Comparison of ENCODE assay signal across 11 cellular contexts in genomic region chr12:32559434-32559833, GRCh38.
DNase-seq lines count a peak whose midpoint lies in the region; ATAC-seq and TF ChIP-seq lines count a peak whose summit lies in the region.
"Had no signal": no experiment of that assay in that cellular context is flagged by ENCODE, and none has a peak within 500 bp of the region (broad histone marks: within the 10 kb centered on the region; RNA-seq: fewer than 3 reads in every experiment).

No MANE protein-coding gene starts in this region.

- H3K27ac ChIP-seq in heart left ventricle (peak overlapping the region in 11 of 12 donors; percentile 2 to 79 (median 46)), liver (ENCODE audit: low read depth in 1 of 2, low read length in 2 of 2) (peak overlapping the region; percentile 73 to 93), vagina (peak overlapping the region; percentile 42), PC-3 (ENCODE audit: low read length) (no peak overlapping the region)

- peak overlapping the region in 6 of 12 donors; percentile 3 to 19 (median 10) for H3K4me3 ChIP-seq in heart left ventricle
- H3K4me3 ChIP-seq in WI38 (ENCODE audit: low read depth, low read length): peak overlapping the region; percentile 33; the same call in 1 of the 2 replicates
- no peak overlapping the region for H3K4me3 ChIP-seq in liver (ENCODE audit: low read depth in 1 of 3, low read length in 3 of 3)
- no peak overlapping the region for H3K4me3 ChIP-seq in vagina
- H3K4me3 ChIP-seq in PC-3 (ENCODE audit: low read length): no peak overlapping the region

- no peak overlapping the region for H2AFZ ChIP-seq in PC-3 (ENCODE audit: low read length)

- H3K27me3 ChIP-seq in heart left ventricle (no peaks in the 10 kb centered on the region), liver (ENCODE audit: control insufficient read depth in 4 of 4, insufficient read depth in 4 of 4, low read length in 3 of 4) (no peaks in the 10 kb centered on the region), vagina (no peaks in the 10 kb centered on the region), PC-3 (ENCODE audit: low read length) (no peaks in the 10 kb centered on the region)

- H3K79me2 ChIP-seq in PC-3 (ENCODE audit: low read length): no peaks in the 10 kb centered on the region

- H3K4me2 ChIP-seq in PC-3 (ENCODE audit: low read length): no peak overlapping the region

- no peaks in the 10 kb centered on the region for H3F3A ChIP-seq in PC-3 (ENCODE audit: low read length, unreplicated experiment)

- CTCF ChIA-PET in PC-3 (lab: Charles Lee): no interaction called here

- H3K4me1 ChIP-seq in heart left ventricle (peaks cover 5 to 69% (median 46%) of the 10 kb centered on the region in 12 donors), liver (ENCODE audit: control insufficient read depth in 4 of 4, insufficient read depth in 4 of 4, low read length in 3 of 4) (peaks cover 3 to 28% (median 20%) of the 10 kb centered on the region in 4 donors), vagina (peaks cover 27% of the 10 kb centered on the region), PC-3 (ENCODE audit: insufficient read depth, low read length) (no peaks in the 10 kb centered on the region)

- no peaks in the 10 kb centered on the region for H3K9me2 ChIP-seq in PC-3 (replicated peaks; ENCODE audit: low read length)

- peaks cover 0 to 10% (median 4%) of the 10 kb centered on the region in 9 donors for H3K36me3 ChIP-seq in heart left ventricle
- H3K36me3 ChIP-seq in liver (ENCODE audit: control insufficient read depth in 4 of 4, insufficient read depth in 3 of 4, low read depth in 1 of 4, low read length in 3 of 4): peaks cover 0 to 6% (median 2%) of the 10 kb centered on the region in 4 donors
- no peaks in the 10 kb centered on the region for H3K36me3 ChIP-seq in vagina
- no peaks in the 10 kb centered on the region for H3K36me3 ChIP-seq in PC-3 (ENCODE audit: low read depth, low read length)

- TF ChIP-seq POLR2A in heart left ventricle (IDR thresholded peaks at IDR 0.05) (no peak), vagina (IDR thresholded peaks at IDR 0.05) (no peak)

- POLR2A ChIA-PET in PC-3 (lab: Charles Lee; ENCODE audit: unreplicated experiment): no interaction called here

- DNase-seq in heart left ventricle (no peak), left ventricle myocardium superior (no peak), vagina (ENCODE audit: extremely low spot score in 2 of 2) (no peak), PC-3 (no peak), T-helper 9 cell (no peak)
- DNase-seq: activated naive CD4-positive, alpha-beta T cell treated with anti-CD3 and anti-CD28 coated beads, Interleukin-2, amount 50 U/mL, for 16 hours; endodermal cell; occipital lobe had no signal

- ATAC-seq in heart left ventricle (no peak), left ventricle myocardium superior (no peak), PC-3 (no peak), HG02610 (IDR thresholded peaks at IDR 0.05; ENCODE audit: unreplicated experiment) (no peak)

- no peaks in the 10 kb centered on the region for H4K20me1 ChIP-seq in PC-3 (ENCODE audit: low read length)

- no peak for TF ChIP-seq RAD21 in liver (IDR thresholded peaks at IDR 0.05)

- 22 to 35% (median 25%) methylated on average over 3 of the region's 3 CpGs for WGBS in heart left ventricle, 4 donors
- WGBS in liver: 22% methylated on average over 3 of the region's 3 CpGs

- TF ChIP-seq CTCF in heart left ventricle (IDR thresholded peaks at IDR 0.05) (no peak), WI38 (IDR thresholded peaks at IDR 0.05; ENCODE audit: low read depth, low read length) (no peak), liver (IDR thresholded peaks at IDR 0.05; ENCODE audit: low read depth, low read length, missing input control) (no peak), vagina (IDR thresholded peaks at IDR 0.05) (no peak), PC-3 (conservative IDR thresholded peaks at IDR 0.05; ENCODE audit: low read depth, low read length) (no peak)

- no TSS peak for BruUV-seq in PC-3 (replicated peaks; lab: Mats Ljungman, UMichigan)

- intact Hi-C loops in heart left ventricle (cut with DNase I): no loop called here
- intact Hi-C loops in left ventricle myocardium superior (cut with micrococcal nuclease): no loop called here
- intact Hi-C loops in vagina (cut with DNase I): no loop called here
- intact Hi-C loops in PC-3 (cut with micrococcal nuclease): no loop called here

- peak overlapping the region in 1 of 2 donors; percentile 8 for H3K9ac ChIP-seq in liver (ENCODE audit: low read depth in 1 of 2, low read length in 2 of 2)
- no peak overlapping the region for H3K9ac ChIP-seq in PC-3 (ENCODE audit: low read length)

- no peaks in the 10 kb centered on the region for H3K9me3 ChIP-seq in heart left ventricle
- H3K9me3 ChIP-seq in liver (ENCODE audit: control insufficient read depth in 4 of 4, low read length in 3 of 4): no peaks in the 10 kb centered on the region
- no peaks in the 10 kb centered on the region for H3K9me3 ChIP-seq in vagina
- H3K9me3 ChIP-seq in PC-3 (ENCODE audit: low read length): no peaks in the 10 kb centered on the region

TF ChIP-seq in liver, 16 proteins besides CTCF, POLR2A, EP300 and RAD21:
- TF ChIP-seq TAF1 (conservative IDR thresholded peaks at IDR 0.05): no peak
- TF ChIP-seq NR2F2 (IDR thresholded peaks at IDR 0.05): peak; percentile 20
- TF ChIP-seq FOXA2 (IDR thresholded peaks at IDR 0.05): peak; percentile 63
- TF ChIP-seq ZBTB33 (IDR thresholded peaks at IDR 0.05): no peak
- no peak for TF ChIP-seq REST (IDR thresholded peaks at IDR 0.05)
- TF ChIP-seq HNF4A (conservative IDR thresholded peaks at IDR 0.05): peak in 1 of 2 donors; percentile 7
- no peak for TF ChIP-seq HNF4G (IDR thresholded peaks at IDR 0.05)
- no peak for TF ChIP-seq SP1 (IDR thresholded peaks at IDR 0.05)
- no peak for TF ChIP-seq RXRA (IDR thresholded peaks at IDR 0.05)
